ENCODE assay signal across 15 cellular contexts in the genomic region with DNA sequence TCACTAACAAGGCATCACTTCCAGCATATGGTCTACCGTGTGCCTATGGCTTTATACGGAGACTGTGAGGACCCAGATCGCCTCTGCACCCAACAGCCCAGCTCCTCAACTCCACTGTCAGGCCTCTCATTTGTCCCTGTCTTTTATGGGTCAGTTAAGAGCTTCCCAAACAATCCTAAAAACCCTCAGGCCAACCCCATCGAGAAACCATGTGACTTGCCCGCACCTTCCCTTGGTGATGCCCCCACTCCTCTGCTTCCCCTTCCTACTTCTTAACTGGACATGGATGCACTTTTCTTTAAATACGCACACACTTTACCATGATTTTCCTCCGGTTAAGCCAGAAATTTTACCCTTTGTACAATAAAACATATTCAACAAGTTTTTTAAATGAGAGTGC. TPM values are rescaled to one million over a fixed set of nuclear protein-coding genes. Genes with fewer than 3 reads are reported as not detected.
DNase-seq lines count a peak whose midpoint lies in the region; ATAC-seq, FAIRE-seq and TF ChIP-seq lines count a peak whose summit lies in the region.
"Had no signal": no experiment of that assay in that cellular context is flagged by ENCODE, and none has a peak within 500 bp of the region (broad histone marks: within the 10 kb centered on the region; RNA-seq: fewer than 3 reads in every experiment).

No MANE protein-coding gene starts in this region.

- DNase-seq in Calu3 (no peak), Panc1 (ENCODE audit: low read depth, low spot score) (no peak), small intestine (no peak), AG08395 (ENCODE audit: low spot score) (no peak), GM13977 (ENCODE audit: low spot score) (no peak), NCI-H2029 (lab: John Stamatoyannopoulos, UW) (no peak)
- DNase-seq in activated naive CD4-positive, alpha-beta T cell treated with anti-CD3 and anti-CD28 coated beads, Interleukin-2, amount 50 U/mL, for 72 hours (ENCODE audit: low spot score in 2 of 2) = no peak
- DNase-seq: activated naive CD8-positive, alpha-beta T cell treated with anti-CD3 and anti-CD28 coated beads, Interleukin-2, amount 10 ng/mL, durations not matched to agents 7 days and 5 days; CD8-positive, alpha-beta memory T cell; cortex of kidney; left ventricle myocardium superior; NCI-H1092 treated with DMSO at 0.1 percent for 48 hours; Right ventricle myocardium superior had no signal

- CTCF ChIA-PET in Calu3 (lab: Charles Lee) = interaction anchor here (1.3 to 1.9 kb wide), 2 partner anchors 30 to 47 kb away, joined by 3 to 6 read pairs; partner anchors contain the start of gene BAIAP2L1
- CTCF ChIA-PET in Panc1 (lab: Charles Lee) = interaction anchor here (1.4 kb wide), 1 partner anchor 47 kb away, joined by 4 read pairs; the partner anchor contains the start of gene BAIAP2L1

- POLR2A ChIA-PET in Panc1 (lab: Charles Lee) = no interaction called here

- H3K9me3 ChIP-seq in Panc1 (ENCODE audit: control insufficient read depth, insufficient read depth, low read depth, low read length) (no peaks in the 10 kb centered on the region), esophagus (ENCODE audit: control insufficient read depth in 2 of 2, insufficient read depth in 1 of 2, low read depth in 1 of 2, low read length in 1 of 2) (no peaks in the 10 kb centered on the region), small intestine (ENCODE audit: control insufficient read depth, low read depth) (no peaks in the 10 kb centered on the region)

- H3K27me3 Mint-ChIP-seq in Calu3 (ENCODE audit: unreplicated experiment) = no peaks in the 10 kb centered on the region

- BruUV-seq in Calu3 (replicated peaks; lab: Mats Ljungman, UMichigan) (TSS peak; percentile 19), Panc1 (replicated peaks; lab: Mats Ljungman, UMichigan) (TSS peak; percentile 52)

- peak overlapping the region; percentile 67 for H3K4me3 Mint-ChIP-seq in Calu3 (ENCODE audit: low read depth, unreplicated experiment)
- H3K4me3 Mint-ChIP-seq: activated naive CD8-positive, alpha-beta T cell treated with anti-CD3 and anti-CD28 coated beads, Interleukin-2, amount 10 ng/mL, durations not matched to agents 7 days and 5 days; CD8-positive, alpha-beta memory T cell had no signal

- peaks cover 31% of the 10 kb centered on the region for H3K36me3 Mint-ChIP-seq in Calu3 (ENCODE audit: insufficient read depth, unreplicated experiment)
- no peaks in the 10 kb centered on the region for H3K36me3 Mint-ChIP-seq in activated naive CD4-positive, alpha-beta T cell treated with anti-CD3 and anti-CD28 coated beads, Interleukin-2, amount 50 U/mL, for 72 hours
- H3K36me3 Mint-ChIP-seq: activated naive CD8-positive, alpha-beta T cell treated with anti-CD3 and anti-CD28 coated beads, Interleukin-2, amount 10 ng/mL, durations not matched to agents 7 days and 5 days; CD8-positive, alpha-beta memory T cell had no signal

- H3K9me3 Mint-ChIP-seq in Calu3 (ENCODE audit: low read depth, unreplicated experiment) = no peaks in the 10 kb centered on the region
- H3K9me3 Mint-ChIP-seq in activated naive CD4-positive, alpha-beta T cell treated with anti-CD3 and anti-CD28 coated beads, Interleukin-2, amount 50 U/mL, for 72 hours = no peaks in the 10 kb centered on the region
- H3K9me3 Mint-ChIP-seq: activated naive CD8-positive, alpha-beta T cell treated with anti-CD3 and anti-CD28 coated beads, Interleukin-2, amount 10 ng/mL, durations not matched to agents 7 days and 5 days; CD8-positive, alpha-beta memory T cell had no signal

- peak; percentile 39 for ATAC-seq in Panc1
- no peak for ATAC-seq in activated naive CD4-positive, alpha-beta T cell treated with anti-CD3 and anti-CD28 coated beads, Interleukin-2, amount 50 U/mL, for 72 hours
- ATAC-seq: left ventricle myocardium superior had no signal

- peaks cover 2% of the 10 kb centered on the region; the same call in 1 of the 2 replicates for H3K36me3 ChIP-seq in Panc1 (ENCODE audit: control insufficient read depth, insufficient read depth, low read length)
- H3K36me3 ChIP-seq in esophagus (ENCODE audit: control insufficient read depth in 2 of 2, insufficient read depth in 2 of 2, low read length in 1 of 2) = peaks cover 0 to 2% of the 10 kb centered on the region in 2 donors
- H3K36me3 ChIP-seq in small intestine (ENCODE audit: control insufficient read depth in 2 of 2, insufficient read depth in 2 of 2, low read length in 2 of 2) = no peaks in the 10 kb centered on the region

- peaks cover 42% of the 10 kb centered on the region for H3K4me1 Mint-ChIP-seq in Calu3 (ENCODE audit: low read depth, unreplicated experiment)
- H3K4me1 Mint-ChIP-seq: activated naive CD8-positive, alpha-beta T cell treated with anti-CD3 and anti-CD28 coated beads, Interleukin-2, amount 10 ng/mL, durations not matched to agents 7 days and 5 days; CD8-positive, alpha-beta memory T cell had no signal

- FAIRE-seq in small intestine (lab: Jason Lieb, UNC) = no peak

- peak overlapping the region; percentile 94 for H3K27ac Mint-ChIP-seq in Calu3 (ENCODE audit: unreplicated experiment)
- no peak overlapping the region for H3K27ac Mint-ChIP-seq in activated naive CD4-positive, alpha-beta T cell treated with anti-CD3 and anti-CD28 coated beads, Interleukin-2, amount 50 U/mL, for 72 hours
- H3K27ac Mint-ChIP-seq: activated naive CD8-positive, alpha-beta T cell treated with anti-CD3 and anti-CD28 coated beads, Interleukin-2, amount 10 ng/mL, durations not matched to agents 7 days and 5 days; CD8-positive, alpha-beta memory T cell had no signal

- peaks cover 66% of the 10 kb centered on the region for H3K4me1 ChIP-seq in Panc1 (ENCODE audit: control insufficient read depth, insufficient read depth, low read length)
- peaks cover 2 to 8% of the 10 kb centered on the region in 2 donors for H3K4me1 ChIP-seq in esophagus (ENCODE audit: control insufficient read depth in 2 of 2, insufficient read depth in 2 of 2, low read length in 1 of 2)
- H3K4me1 ChIP-seq in small intestine (ENCODE audit: control insufficient read depth in 2 of 2, insufficient read depth in 1 of 2, low read depth in 1 of 2, low read length in 1 of 2) = peaks cover 0 to 2% of the 10 kb centered on the region in 2 donors

- H3K4me3 ChIP-seq in Panc1 (ENCODE audit: low read depth in 2 of 2, low read length in 2 of 2) (peak overlapping the region; percentile 10 to 41), esophagus (ENCODE audit: low read depth in 1 of 2, low read length in 2 of 2) (no peak overlapping the region), small intestine (ENCODE audit: low read depth in 1 of 2, low read length in 2 of 2) (no peak overlapping the region)

- in situ Hi-C loops in Panc1 (cut with HindIII; ENCODE audit: low pct_unique_long_range_greater_than_20kb, low sequenced_read_pairs) = no loop called here
- in situ Hi-C loops in GM13977 (cut with MboI; ENCODE audit: low pct_unique_long_range_greater_than_20kb, low sequenced_read_pairs, unreplicated experiment) = no loop called here

- TF ChIP-seq CTCF in Calu3 (IDR thresholded peaks at IDR 0.05; ENCODE audit: unreplicated experiment) = no peak
- no peak for TF ChIP-seq CTCF in Panc1 (IDR thresholded peaks at IDR 0.05)
- TF ChIP-seq CTCF in GM13977 (IDR thresholded peaks at IDR 0.05; ENCODE audit: extremely low read depth, insufficient read depth, missing control alignments) = no peak

- H3K27ac ChIP-seq in Panc1 (ENCODE audit: low read length) (peak overlapping the region; percentile 99), esophagus (ENCODE audit: low read depth in 2 of 2, low read length in 1 of 2) (peak overlapping the region; percentile 91 to 95), small intestine (ENCODE audit: low read depth in 1 of 2, low read length in 1 of 2) (peak overlapping the region; percentile 65 to 75)
- H3K27ac ChIP-seq: parathyroid adenoma had no signal

- H3K27me3 ChIP-seq in Panc1 (ENCODE audit: control insufficient read depth, insufficient read depth, low read length) (no peaks in the 10 kb centered on the region), esophagus (ENCODE audit: control insufficient read depth in 1 of 2, insufficient read depth in 2 of 2, low read length in 2 of 2) (no peaks in the 10 kb centered on the region), small intestine (ENCODE audit: control insufficient read depth in 2 of 2, insufficient read depth in 2 of 2, low read length in 2 of 2) (no peaks in the 10 kb centered on the region)

- WGBS in esophagus, 2 donors = 68 to 77% methylated on average over 7 of the region's 7 CpGs
- 82 to 87% (median 86%) methylated on average over 7 of the region's 7 CpGs for WGBS in small intestine, 3 donors

- intact Hi-C loops in Calu3 (cut with micrococcal nuclease; ENCODE audit: unreplicated experiment) = loop anchor here (2.0 to 10.0 kb wide), 2 partner anchors 31 to 69 kb away; partner anchors contain the start of gene BRI3
- intact Hi-C loops in Panc1 (cut with micrococcal nuclease; ENCODE audit: unreplicated experiment) = no loop called here

RNA-seq across cellular contexts. Expression of gene BAIAP2L1, which starts 46.8 kb away (rescaled TPM):
- total RNA-seq in Calu3 (2022) (55.8 and 63.8 TPM in 2 replicates), Panc1 (2021; ENCODE audit: unreplicated experiment) (120 TPM)
- polyA plus RNA-seq in Panc1 (2012; ENCODE audit: insufficient read length) = 108 TPM
- polyA plus RNA-seq in esophagus (10 to 100 TPM; 20.0 to 23.1 TPM), small intestine (10 to 100 TPM; 23.8 to 51.4 (median 40.5) TPM)
- total RNA-seq in activated naive CD4-positive, alpha-beta T cell treated with anti-CD3 and anti-CD28 coated beads, Interleukin-2, amount 50 U/mL, for 72 hours = 1 to 10 TPM; 4.2 to 5.1 TPM

Comparison
In these comparisons a context has a peak if more than half of its experiments do, and no peak if none do; other contexts are left out.
1. H3K4me3 ChIP-seq: peak in Panc1 (2 of 2); none in esophagus (0 of 2) and small intestine (0 of 2).
2. Peak in every context shown above with its lines, with median percentiles within 50 percentile points of each other: H3K27ac ChIP-seq.